In the genomic region with DNA sequence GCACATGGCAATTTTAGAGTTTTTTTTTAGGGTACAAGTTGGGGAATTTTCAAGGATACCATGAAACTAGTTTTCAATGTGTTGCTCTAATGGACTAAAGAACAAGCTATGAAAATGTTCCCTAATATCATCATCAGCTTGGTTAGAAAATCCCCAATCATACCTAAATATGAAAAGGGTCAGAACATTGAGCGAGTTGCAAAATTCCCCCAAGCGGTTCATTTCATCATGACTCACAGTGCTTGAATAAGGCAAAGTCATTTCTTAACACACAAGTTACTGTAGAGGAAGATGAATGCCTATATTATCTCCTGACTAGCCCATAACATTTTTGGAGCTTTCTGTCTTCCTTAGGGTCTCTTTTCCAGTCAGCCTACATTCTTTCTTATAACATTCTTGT, we compare ENCODE assay signal across 9 cellular contexts.
DNase-seq lines count a peak whose midpoint lies in the region; ATAC-seq and TF ChIP-seq lines count a peak whose summit lies in the region.
"Had no signal": no experiment of that assay in that cellular context is flagged by ENCODE, and none has a peak within 500 bp of the region (broad histone marks: within the 10 kb centered on the region; RNA-seq: fewer than 3 reads in every experiment).

No MANE protein-coding gene starts in this region.

- no peaks in the 10 kb centered on the region for H3K36me3 ChIP-seq in BE2C

- no peak overlapping the region for H3K4me3 ChIP-seq in BE2C (ENCODE audit: low read depth, low read length)

- no peaks in the 10 kb centered on the region for H3K9me3 Mint-ChIP-seq in activated CD4-positive, alpha-beta T cell treated with anti-CD3 and anti-CD28 coated beads for 36 hours (ENCODE audit: low read depth)

- H3K27me3 Mint-ChIP-seq in activated CD4-positive, alpha-beta T cell treated with anti-CD3 and anti-CD28 coated beads for 36 hours: no peaks in the 10 kb centered on the region

- CTCF ChIA-PET in activated CD4-positive, alpha-beta T cell treated with anti-CD3 and anti-CD28 coated beads for 36 hours (lab: Charles Lee): interaction anchor here (2.0 to 4.2 kb wide), 2 partner anchors 11 to 19 kb away, joined by 5 to 19 read pairs; no protein-coding TSS in a partner anchor

- peak; percentile 55 for DNase-seq in activated CD4-positive, alpha-beta T cell treated with anti-CD3 and anti-CD28 coated beads for 36 hours
- DNase-seq in activated CD4-positive, alpha-beta T cell treated with anti-CD3 and anti-CD28 coated beads, Interleukin-2, amount 50 U/mL, for 4 hours: no peak
- peak; percentile 43 for DNase-seq in RPMI7951 (ENCODE audit: low read depth)
- DNase-seq in fibroblast of peridontal ligament (ENCODE audit: extremely low read depth): peak; percentile 64
- DNase-seq in UCSD-AML1 (lab: John Stamatoyannopoulos, UW; ENCODE audit: unreplicated experiment): no peak
- no peak for DNase-seq in nucleus accumbens (lab: John Stamatoyannopoulos, UW)
- DNase-seq in BE2C: no peak

- POLR2A ChIA-PET in activated CD4-positive, alpha-beta T cell treated with anti-CD3 and anti-CD28 coated beads for 36 hours (lab: Charles Lee): interaction anchor here (1.0 to 1.3 kb wide), 5 partner anchors 12 to 63 kb away, joined by 3 to 8 read pairs (median 4); partner anchors contain the start of gene ST8SIA4

- peak; percentile 84 for ATAC-seq in activated CD4-positive, alpha-beta T cell treated with anti-CD3 and anti-CD28 coated beads for 36 hours
- ATAC-seq in HG02884 (IDR thresholded peaks at IDR 0.05; ENCODE audit: unreplicated experiment): peak; percentile 77

- TF ChIP-seq CTCF in BE2C (IDR thresholded peaks at IDR 0.05; ENCODE audit: low read depth, low read length): no peak

- H3K4me3 Mint-ChIP-seq in activated CD4-positive, alpha-beta T cell treated with anti-CD3 and anti-CD28 coated beads for 36 hours: peak overlapping the region; percentile 33

- no peaks in the 10 kb centered on the region for H3K27me3 ChIP-seq in BE2C

- no peaks in the 10 kb centered on the region for H3K9me3 ChIP-seq in BE2C

- H3K36me3 Mint-ChIP-seq in activated CD4-positive, alpha-beta T cell treated with anti-CD3 and anti-CD28 coated beads for 36 hours (ENCODE audit: low read depth): peaks cover 42% of the 10 kb centered on the region

- H3K4me1 Mint-ChIP-seq in activated CD4-positive, alpha-beta T cell treated with anti-CD3 and anti-CD28 coated beads for 36 hours: peaks cover 71% of the 10 kb centered on the region

- H3K27ac Mint-ChIP-seq in activated CD4-positive, alpha-beta T cell treated with anti-CD3 and anti-CD28 coated beads for 36 hours: peak overlapping the region; percentile 87

- intact Hi-C loops in activated CD4-positive, alpha-beta T cell treated with anti-CD3 and anti-CD28 coated beads for 36 hours (cut with DNase I, micrococcal nuclease): loop anchor here (1.0 kb wide), 2 partner anchors 21 to 60 kb away; no protein-coding TSS in a partner anchor

- no peaks in the 10 kb centered on the region; the same call in 1 of the 2 replicates for H3K4me1 ChIP-seq in BE2C
- H3K4me1 ChIP-seq: parathyroid adenoma had no signal

Comparison
In these comparisons a context has a peak if more than half of its experiments do, and no peak if none do; other contexts are left out.
1. DNase-seq: peak in activated CD4-positive, alpha-beta T cell treated with anti-CD3 and anti-CD28 coated beads for 36 hours (single experiment), RPMI7951 (single experiment) and fibroblast of peridontal ligament (single experiment); none in activated CD4-positive, alpha-beta T cell treated with anti-CD3 and anti-CD28 coated beads, Interleukin-2, amount 50 U/mL, for 4 hours (0 of 2), UCSD-AML1 (single experiment), nucleus accumbens (0 of 56) and BE2C (single experiment).